In genomic region chr6:111576302-111576701, GRCh38 we compare ENCODE assay signal across 9 cellular contexts. TPM values are rescaled to one million over a fixed set of nuclear protein-coding genes. Genes with fewer than 3 reads are reported as not detected.
DNase-seq lines count a peak whose midpoint lies in the region.
"Had no signal": no experiment of that assay in that cellular context is flagged by ENCODE, and none has a peak within 500 bp of the region (broad histone marks: within the 10 kb centered on the region; RNA-seq: fewer than 3 reads in every experiment).

No MANE protein-coding gene starts in this region.

- peak overlapping the region; percentile 28 for H3K14ac ChIP-seq in neuronal stem cell (ENCODE audit: low read length)

- no peak overlapping the region for H4K8ac ChIP-seq in neuronal stem cell (ENCODE audit: low read depth, low read length)

- no peak overlapping the region for H3K27ac ChIP-seq in neuronal stem cell (replicated peaks; ENCODE audit: low read length)

- H3K36me3 ChIP-seq in neuronal stem cell (replicated peaks in 1 of 2; ENCODE audit: control insufficient read depth in 2 of 2, insufficient read depth in 2 of 2, low read length in 2 of 2), result peaks cover 2 to 21% of the 10 kb centered on the region in 2 donors

- peak overlapping the region; percentile 47 for H3K23ac ChIP-seq in neuronal stem cell (ENCODE audit: low read depth, low read length, poor library complexity)

- H3K4me3 ChIP-seq in neuronal stem cell (ENCODE audit: low read length in 2 of 2), result no peak overlapping the region
- H3K4me3 ChIP-seq: K562 had no signal

- H2BK15ac ChIP-seq in neuronal stem cell (ENCODE audit: low read length), result no peak overlapping the region

- H4K91ac ChIP-seq in neuronal stem cell (ENCODE audit: low read depth, low read length, poor library complexity), result no peak overlapping the region

- no peak overlapping the region for H2BK5ac ChIP-seq in neuronal stem cell (ENCODE audit: low read length)

- peaks cover 1% of the 10 kb centered on the region for H3K79me1 ChIP-seq in neuronal stem cell (ENCODE audit: low read depth, low read length)

- H3K4me2 ChIP-seq in neuronal stem cell (ENCODE audit: insufficient read depth, low read length, poor library complexity, severe bottlenecking), result no peak overlapping the region

- no CpG with 5 or more reads among the region's 11 CpGs for WGBS in neuronal stem cell (ENCODE audit: extremely low coverage in 2 of 2, insufficient read length in 2 of 2, insufficient replicate concordance in 1 of 2), 2 donors

- H2BK120ac ChIP-seq in neuronal stem cell (ENCODE audit: low read depth, low read length), result no peak overlapping the region

- no peaks in the 10 kb centered on the region for H3K27me3 ChIP-seq in neuronal stem cell (ENCODE audit: control insufficient read depth in 3 of 3, insufficient read depth in 3 of 3, low read depth in 1 of 3, low read length in 3 of 3)

- DNase-seq in CD1c-positive myeloid dendritic cell (ENCODE audit: extremely low spot score) (peak; percentile 20), KBM-7 (peak; percentile 79), UCSD-AML1 (lab: John Stamatoyannopoulos, UW; ENCODE audit: unreplicated experiment) (peak; percentile 27), neuronal stem cell (ENCODE audit: low spot score) (no peak), DMS53 treated with DMSO at 0.1 percent for 48 hours (lab: John Stamatoyannopoulos, UW; ENCODE audit: unreplicated experiment) (no peak), NCI-H2227 (lab: John Stamatoyannopoulos, UW; ENCODE audit: unreplicated experiment) (no peak)
- no peak for DNase-seq in activated CD4-positive, CD25-positive, alpha-beta regulatory T cell (lab: John Stamatoyannopoulos, UW)
- no peak for DNase-seq in activated naive CD4-positive, alpha-beta T cell treated with anti-CD3 and anti-CD28 coated beads, Interleukin-2, amount 50 U/mL, for 16 hours

- in situ Hi-C loops in KBM-7 (cut with MboI; ENCODE audit: low pct_unique_long_range_greater_than_20kb, low sequenced_read_pairs), result no loop called here

- H2BK12ac ChIP-seq in neuronal stem cell (ENCODE audit: low read length), result no peak overlapping the region

- peak overlapping the region; percentile 60 for H3K18ac ChIP-seq in neuronal stem cell (ENCODE audit: low read length)

- peaks cover 7 to 16% of the 10 kb centered on the region in 2 donors for H3K4me1 ChIP-seq in neuronal stem cell (ENCODE audit: control insufficient read depth in 2 of 2, insufficient read depth in 1 of 2, low read depth in 1 of 2, low read length in 2 of 2)

- H2AK5ac ChIP-seq in neuronal stem cell (ENCODE audit: low read depth, low read length), result no peak overlapping the region

- H3K9me3 ChIP-seq in neuronal stem cell (replicated peaks in 1 of 2; ENCODE audit: control insufficient read depth in 2 of 2, insufficient read depth in 1 of 2, low read depth in 1 of 2, low read length in 2 of 2), result no peaks in the 10 kb centered on the region

- no peak overlapping the region for H3K9ac ChIP-seq in neuronal stem cell (ENCODE audit: low read depth, low read length, poor library complexity)

- no peak overlapping the region for H3K4ac ChIP-seq in neuronal stem cell (ENCODE audit: low read length)

- H2AFZ ChIP-seq in neuronal stem cell (ENCODE audit: low read length), result no peak overlapping the region

RNA-seq across cellular contexts. Expression of gene TRAF3IP2, which starts 29.4 kb away (rescaled TPM):
- polyA plus RNA-seq in neuronal stem cell (2013, experiment 1 of 2), result 2.5 TPM
- polyA plus RNA-seq in neuronal stem cell (2013, experiment 2 of 2), result 2.1 TPM

Comparison
In these comparisons a context has a peak if more than half of its experiments do, and no peak if none do; other contexts are left out.
1. DNase-seq: peak in CD1c-positive myeloid dendritic cell (single experiment), KBM-7 (single experiment) and UCSD-AML1 (single experiment); none in neuronal stem cell (single experiment), activated CD4-positive, CD25-positive, alpha-beta regulatory T cell (0 of 4), DMS53 treated with DMSO at 0.1 percent for 48 hours (single experiment), NCI-H2227 (single experiment) and activated naive CD4-positive, alpha-beta T cell treated with anti-CD3 and anti-CD28 coated beads, Interleukin-2, amount 50 U/mL, for 16 hours (single experiment).